12 cellular contexts compared by ENCODE assay signal in genomic region chr4:169252339-169253086, GRCh38. TPM values are rescaled to one million over a fixed set of nuclear protein-coding genes. Genes with fewer than 3 reads are reported as not detected.
DNase-seq lines count a peak whose midpoint lies in the region; ATAC-seq, FAIRE-seq and TF ChIP-seq lines count a peak whose summit lies in the region.
"Had no signal": no experiment of that assay in that cellular context is flagged by ENCODE, and none has a peak within 500 bp of the region (broad histone marks: within the 10 kb centered on the region; RNA-seq: fewer than 3 reads in every experiment).

No MANE protein-coding gene starts in this region.

- peaks cover 4% of the 10 kb centered on the region for H3K79me2 ChIP-seq in trophoblast cell (ENCODE audit: control insufficient read depth, insufficient read depth, low read length, poor library complexity)

- DNase-seq in GM18507 (ENCODE audit: extremely low spot score, insufficient read length, low read depth): no peak
- DNase-seq in kidney tubule cell (ENCODE audit: low spot score): peak; percentile 64
- no peak for DNase-seq in AG08396 (ENCODE audit: low spot score)
- DNase-seq in NCI-H510A treated with DMSO at 0.1 percent for 48 hours (lab: John Stamatoyannopoulos, UW): no peak
- no peak for DNase-seq in trophoblast cell
- DNase-seq in NCI-H1048 (lab: John Stamatoyannopoulos, UW): no peak
- DNase-seq: activated T-cell treated with anti-CD3 and anti-CD28 coated beads, Interleukin-2, amount 50 U/mL, for 4 hours; natural killer cell had no signal

- peaks cover 3% of the 10 kb centered on the region for H3K79me1 ChIP-seq in trophoblast cell (ENCODE audit: low read length)

- H3K9me3 ChIP-seq in trophoblast cell (ENCODE audit: insufficient read depth, low read depth, low read length): no peaks in the 10 kb centered on the region

- H2AK5ac ChIP-seq in trophoblast cell (ENCODE audit: low read length): no peak overlapping the region

- no peak overlapping the region for H3K4ac ChIP-seq in trophoblast cell (ENCODE audit: low read depth, low read length)

- H3K23ac ChIP-seq in trophoblast cell (ENCODE audit: low read length): no peak overlapping the region

- no peak overlapping the region for H4K12ac ChIP-seq in trophoblast cell (ENCODE audit: low read depth, low read length)

- ATAC-seq in HG02759 (IDR thresholded peaks at IDR 0.05; ENCODE audit: unreplicated experiment) (peak; percentile 59), SK-N-SH treated with all-trans-retinoic acid at 6 μM for 48 hours (no peak)
- ATAC-seq: activated T-cell treated with anti-CD3 and anti-CD28 coated beads, Interleukin-2, amount 50 U/mL, for 4 hours; natural killer cell had no signal

- H3K4me3 ChIP-seq in trophoblast cell (ENCODE audit: low read depth, low read length): no peak overlapping the region
- H3K4me3 ChIP-seq: SK-N-MC had no signal

- no peak overlapping the region for H2BK120ac ChIP-seq in trophoblast cell (ENCODE audit: insufficient read depth, low read length, poor library complexity)

- no peak overlapping the region for H2BK12ac ChIP-seq in trophoblast cell (ENCODE audit: low read length)

- no peak overlapping the region for H2AFZ ChIP-seq in trophoblast cell (ENCODE audit: insufficient read depth, low read length, poor library complexity)

- peaks cover 7 to 8% of the 10 kb centered on the region in 2 experiments for H3K4me1 ChIP-seq in trophoblast cell (ENCODE audit: control insufficient read depth in 1 of 2, insufficient read depth in 2 of 2, low read length in 2 of 2)

- FAIRE-seq in GM18507 (lab: Jason Lieb, UNC): peak; percentile 78

- no peak overlapping the region for H3K14ac ChIP-seq in trophoblast cell (ENCODE audit: low read length)

- H3K9ac ChIP-seq in trophoblast cell (ENCODE audit: low read length): no peak overlapping the region
- H3K9ac ChIP-seq: KMS-11 had no signal

- no peaks in the 10 kb centered on the region for H3K27me3 ChIP-seq in trophoblast cell (ENCODE audit: insufficient read depth, low read length)

- H4K91ac ChIP-seq in trophoblast cell (ENCODE audit: low read depth, low read length): no peak overlapping the region

- H4K8ac ChIP-seq in trophoblast cell (ENCODE audit: low read depth, low read length): no peak overlapping the region

- WGBS in trophoblast cell (ENCODE audit: extremely low coverage, insufficient coverage, insufficient read length): no CpG with 5 or more reads among the region's 4 CpGs

- no peak overlapping the region for H3K4me2 ChIP-seq in trophoblast cell (ENCODE audit: low read length)
- H3K4me2 ChIP-seq: KMS-11 had no signal

- no peak overlapping the region for H3K27ac ChIP-seq in trophoblast cell (ENCODE audit: low read depth, low read length)
- H3K27ac ChIP-seq: KMS-11 had no signal

- no peak overlapping the region for H3K18ac ChIP-seq in trophoblast cell (ENCODE audit: low read length)

- no peak overlapping the region for H2BK5ac ChIP-seq in trophoblast cell (ENCODE audit: low read depth, low read length, poor library complexity)

- H3K36me3 ChIP-seq in trophoblast cell (ENCODE audit: control insufficient read depth in 1 of 2, insufficient read depth in 2 of 2, low read length in 2 of 2): no peaks in the 10 kb centered on the region

TF ChIP-seq in SK-N-SH treated with all-trans-retinoic acid at 6 μM for 48 hours, 23 proteins besides CTCF, POLR2A, EP300 and RAD21:
- TF ChIP-seq BACH2 (CRISPR knock-in tag; IDR thresholded peaks at IDR 0.05; ENCODE audit: borderline replicate concordance): no peak
- TF ChIP-seq OSR1 (CRISPR knock-in tag; IDR thresholded peaks at IDR 0.05): no peak
- TF ChIP-seq GLIS3 (CRISPR knock-in tag; IDR thresholded peaks at IDR 0.05): no peak
- peak; percentile 45; the same call in 1 of the 2 replicates for TF ChIP-seq TCF4 (CRISPR knock-in tag; IDR thresholded peaks at IDR 0.05; ENCODE audit: borderline replicate concordance)
- no peak for TF ChIP-seq ZNF70 (CRISPR knock-in tag; IDR thresholded peaks at IDR 0.05)
- no peak for TF ChIP-seq POU6F1 (CRISPR knock-in tag; IDR thresholded peaks at IDR 0.05; ENCODE audit: borderline replicate concordance, low read depth)
- TF ChIP-seq ESRRG (CRISPR knock-in tag; IDR thresholded peaks at IDR 0.05): no peak
- 0 out of 2 replicates have a peak, but pooled peaks have one; percentile 7 for TF ChIP-seq ISL1 (CRISPR knock-in tag; IDR thresholded peaks at IDR 0.05)
- no peak for TF ChIP-seq ZNF8 (CRISPR knock-in tag; IDR thresholded peaks at IDR 0.05)
- no peak for TF ChIP-seq CSDC2 (CRISPR knock-in tag; IDR thresholded peaks at IDR 0.05)

RNA-seq across cellular contexts. Expression of gene SH3RF1, which starts 18.2 kb away (rescaled TPM):
- polyA plus RNA-seq in trophoblast cell (2013): 13.7 and 14.0 TPM in 2 replicates
